Comparison of ENCODE assay signal across 1 cellular context in the genomic region with DNA sequence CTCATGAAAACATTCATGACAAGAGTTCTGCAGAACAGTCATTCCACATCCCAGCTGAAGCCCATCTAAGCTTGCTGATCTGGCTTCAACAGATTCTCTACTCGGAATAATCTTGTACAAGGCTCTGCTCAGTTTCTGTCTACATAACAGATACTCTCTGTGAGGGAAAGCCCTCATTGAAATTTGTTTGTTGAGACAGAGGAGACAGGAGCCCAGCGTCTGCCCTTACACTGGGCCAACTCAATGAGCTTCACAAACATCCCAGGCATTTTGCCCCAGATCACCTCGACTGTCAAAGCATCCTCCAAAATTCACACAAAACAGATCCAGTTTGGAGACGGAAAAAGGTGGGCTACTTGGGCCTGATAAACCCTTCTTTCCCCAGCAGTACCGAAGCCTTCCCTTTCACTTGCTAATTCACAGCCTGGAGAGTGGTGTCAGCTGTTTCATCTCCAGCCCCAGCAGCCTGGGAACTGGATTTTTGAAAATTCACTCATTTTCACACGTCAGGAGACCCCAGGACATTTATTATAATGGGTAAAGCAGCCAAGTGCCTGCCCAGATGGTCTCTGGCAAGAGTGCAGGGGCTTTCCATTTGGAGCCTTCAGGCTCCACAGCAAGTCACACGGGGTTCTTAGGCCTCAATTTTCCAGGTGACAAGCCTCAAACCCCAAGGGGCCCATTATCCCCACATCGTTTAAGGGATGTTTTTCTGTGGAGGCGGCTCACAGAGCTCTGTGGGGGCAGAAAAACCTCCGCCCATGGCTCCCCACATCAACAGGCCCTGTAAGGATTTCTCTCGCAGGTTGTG.
TF ChIP-seq lines count a peak whose summit lies in the region.

No MANE protein-coding gene starts in this region.

TF ChIP-seq in HEK293, 187 proteins besides CTCF, POLR2A, EP300 and RAD21 (continued from another document):
- TF ChIP-seq, protein P1, sequence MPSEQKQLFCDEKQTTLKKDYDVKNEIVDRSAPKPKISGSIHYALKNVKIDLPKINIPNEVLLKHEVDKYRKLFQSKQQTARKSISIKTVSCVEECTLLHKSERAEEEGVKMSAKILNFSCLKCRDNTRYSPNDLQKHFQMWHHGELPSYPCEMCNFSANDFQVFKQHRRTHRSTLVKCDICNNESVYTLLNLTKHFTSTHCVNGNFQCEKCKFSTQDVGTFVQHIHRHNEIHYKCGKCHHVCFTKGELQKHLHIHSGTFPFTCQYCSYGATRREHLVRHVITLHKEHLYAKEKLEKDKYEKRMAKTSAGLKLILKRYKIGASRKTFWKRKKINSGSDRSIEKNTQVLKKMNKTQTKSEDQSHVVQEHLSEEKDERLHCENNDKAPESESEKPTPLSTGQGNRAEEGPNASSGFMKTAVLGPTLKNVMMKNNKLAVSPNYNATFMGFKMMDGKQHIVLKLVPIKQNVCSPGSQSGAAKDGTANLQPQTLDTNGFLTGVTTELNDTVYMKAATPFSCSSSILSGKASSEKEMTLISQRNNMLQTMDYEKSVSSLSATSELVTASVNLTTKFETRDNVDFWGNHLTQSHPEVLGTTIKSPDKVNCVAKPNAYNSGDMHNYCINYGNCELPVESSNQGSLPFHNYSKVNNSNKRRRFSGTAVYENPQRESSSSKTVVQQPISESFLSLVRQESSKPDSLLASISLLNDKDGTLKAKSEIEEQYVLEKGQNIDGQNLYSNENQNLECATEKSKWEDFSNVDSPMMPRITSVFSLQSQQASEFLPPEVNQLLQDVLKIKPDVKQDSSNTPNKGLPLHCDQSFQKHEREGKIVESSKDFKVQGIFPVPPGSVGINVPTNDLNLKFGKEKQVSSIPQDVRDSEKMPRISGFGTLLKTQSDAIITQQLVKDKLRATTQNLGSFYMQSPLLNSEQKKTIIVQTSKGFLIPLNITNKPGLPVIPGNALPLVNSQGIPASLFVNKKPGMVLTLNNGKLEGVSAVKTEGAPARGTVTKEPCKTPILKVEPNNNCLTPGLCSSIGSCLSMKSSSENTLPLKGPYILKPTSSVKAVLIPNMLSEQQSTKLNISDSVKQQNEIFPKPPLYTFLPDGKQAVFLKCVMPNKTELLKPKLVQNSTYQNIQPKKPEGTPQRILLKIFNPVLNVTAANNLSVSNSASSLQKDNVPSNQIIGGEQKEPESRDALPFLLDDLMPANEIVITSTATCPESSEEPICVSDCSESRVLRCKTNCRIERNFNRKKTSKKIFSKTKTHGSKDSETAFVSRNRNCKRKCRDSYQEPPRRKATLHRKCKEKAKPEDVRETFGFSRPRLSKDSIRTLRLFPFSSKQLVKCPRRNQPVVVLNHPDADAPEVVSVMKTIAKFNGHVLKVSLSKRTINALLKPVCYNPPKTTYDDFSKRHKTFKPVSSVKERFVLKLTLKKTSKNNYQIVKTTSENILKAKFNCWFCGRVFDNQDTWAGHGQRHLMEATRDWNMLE (tag by site-specific recombination; conservative IDR thresholded peaks at IDR 0.05; ENCODE audit: low read depth) = no peak
- TF ChIP-seq ZNF549 (tag by site-specific recombination; IDR thresholded peaks at IDR 0.05) (no peak), ZNF37A (tag by site-specific recombination; IDR thresholded peaks at IDR 0.05) (no peak), ZNF292 (tag by site-specific recombination; IDR thresholded peaks at IDR 0.05; ENCODE audit: borderline replicate concordance, low read depth) (no peak), ZNF843 (tag by site-specific recombination; IDR thresholded peaks at IDR 0.05) (no peak)
